Comparison of ENCODE assay signal across 13 cellular contexts in the genomic region with DNA sequence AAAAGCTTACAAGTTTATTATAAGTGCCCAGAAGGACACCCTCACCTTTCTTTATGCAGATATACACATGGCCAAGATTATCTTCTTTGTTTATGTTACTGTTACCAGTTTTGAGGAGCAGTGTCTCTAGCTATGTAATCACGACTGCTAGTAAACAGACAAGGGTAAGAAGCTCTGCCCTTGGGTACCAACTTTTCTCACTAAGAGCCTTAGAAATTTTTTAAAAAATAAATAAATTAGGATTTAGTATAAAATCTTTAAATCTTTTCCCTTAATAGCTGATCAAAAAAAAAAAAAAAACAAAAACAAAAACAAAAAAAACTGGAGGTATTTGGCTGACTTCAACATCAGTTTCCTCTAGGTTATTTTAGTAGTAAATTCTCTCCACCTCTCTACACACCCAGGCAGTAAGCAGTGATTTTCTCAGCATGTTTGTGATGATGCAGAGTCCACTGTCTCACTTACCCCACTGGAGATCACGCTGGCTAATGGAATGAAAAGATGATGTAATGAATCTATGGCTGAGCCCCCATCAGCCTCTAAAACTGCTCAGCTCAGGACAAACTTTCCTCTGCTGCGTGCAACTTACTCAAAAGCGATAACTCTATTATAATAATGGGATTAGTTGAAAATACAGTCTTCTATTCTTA.
A peak's percentile ranks its signal among the peaks of the same experiment; 100 is the strongest.
DNase-seq lines count a peak whose midpoint lies in the region; ATAC-seq and TF ChIP-seq lines count a peak whose summit lies in the region.
"Had no signal": no experiment of that assay in that cellular context is flagged by ENCODE, and none has a peak within 500 bp of the region (broad histone marks: within the 10 kb centered on the region; RNA-seq: fewer than 3 reads in every experiment).

No MANE protein-coding gene starts in this region.

- no peaks in the 10 kb centered on the region for H4K20me1 ChIP-seq in MM.1S (ENCODE audit: insufficient read depth, low read length)

- no peaks in the 10 kb centered on the region for H3F3A ChIP-seq in MM.1S (ENCODE audit: insufficient read depth, low read length)

- H3K36me3 Mint-ChIP-seq in T-cell: peaks cover 18% of the 10 kb centered on the region

- H3K79me2 ChIP-seq in MM.1S (ENCODE audit: low read length): peaks cover 14% of the 10 kb centered on the region

- H3K9me2 ChIP-seq in MM.1S (replicated peaks; ENCODE audit: insufficient read depth, low read length): no peaks in the 10 kb centered on the region

- POLR2A ChIA-PET in T-cell (lab: Charles Lee): interaction anchor here in 1 of 2 donors (0.6 kb wide), 1 partner anchor 91 kb away, joined by 3 read pairs; no protein-coding TSS in a partner anchor

- H3K36me3 ChIP-seq in neuron (ENCODE audit: insufficient read depth, low read length): no peaks in the 10 kb centered on the region
- H3K36me3 ChIP-seq in MM.1S (replicated peaks; ENCODE audit: insufficient read depth, low read length): no peaks in the 10 kb centered on the region
- H3K36me3 ChIP-seq: SJCRH30, vagina had no signal

- peak overlapping the region; percentile 40 to 71 for H3K27ac Mint-ChIP-seq in T-cell

- H3K27me3 Mint-ChIP-seq in T-cell: no peaks in the 10 kb centered on the region

- H3K9me3 ChIP-seq in neuron (ENCODE audit: low read length): no peaks in the 10 kb centered on the region
- H3K9me3 ChIP-seq in MM.1S (replicated peaks; ENCODE audit: insufficient read depth, low read length): no peaks in the 10 kb centered on the region
- H3K9me3 ChIP-seq: SJCRH30, vagina had no signal

- intact Hi-C loops in posterior cingulate gyrus (cut with DNase I): loop anchor here (5.0 kb wide), 1 partner anchor 123 kb away; no protein-coding TSS in a partner anchor

- no peak overlapping the region for H3K4me2 ChIP-seq in MM.1S (ENCODE audit: low read depth, low read length)

- no peak for ATAC-seq in T-cell (replicated peaks in 1 of 4)

- CTCF ChIA-PET in T-cell (lab: Charles Lee): interaction anchor here (0.6 to 1.2 kb wide), 2 partner anchors 12 to 53 kb away, joined by 3 to 5 read pairs; no protein-coding TSS in a partner anchor

- H3K4me1 ChIP-seq in neuron (ENCODE audit: insufficient read depth, low read length) (peaks cover 16% of the 10 kb centered on the region), MM.1S (ENCODE audit: low read length) (no peaks in the 10 kb centered on the region)
- H3K4me1 ChIP-seq: SJCRH30 had no signal

- no peaks in the 10 kb centered on the region for H3K9me3 Mint-ChIP-seq in T-cell

- H3K9ac ChIP-seq in MM.1S (ENCODE audit: low read length): no peak overlapping the region

- TF ChIP-seq CTCF in fibroblast of the aortic adventitia (IDR thresholded peaks at IDR 0.05; ENCODE audit: insufficient read depth, low read length) (no peak), MM.1S (IDR thresholded peaks at IDR 0.05; ENCODE audit: low read length) (no peak)

- H3K27me3 ChIP-seq in neuron (ENCODE audit: insufficient read depth, low read length) (no peaks in the 10 kb centered on the region), MM.1S (replicated peaks; ENCODE audit: insufficient read depth, low read length) (no peaks in the 10 kb centered on the region)
- H3K27me3 ChIP-seq: SJCRH30, vagina had no signal

- H3K27ac ChIP-seq in MM.1S (ENCODE audit: low read length): no peak overlapping the region
- H3K27ac ChIP-seq: SJCRH30, vagina had no signal

- H2AFZ ChIP-seq in neuron (ENCODE audit: low read depth, low read length) (no peak overlapping the region), MM.1S (ENCODE audit: low read length) (no peak overlapping the region)

- H3K4me3 Mint-ChIP-seq in T-cell: no peak overlapping the region

- peak; percentile 20 for DNase-seq in EH (ENCODE audit: low read depth)
- DNase-seq in T-cell: no peak
- peak; percentile 44 for DNase-seq in fibroblast of the aortic adventitia (ENCODE audit: low read depth)
- no peak for DNase-seq in posterior cingulate gyrus
- DNase-seq in stimulated activated CD4-positive, alpha-beta T cell treated with anti-CD3 and anti-CD28 coated beads, Interleukin-4, amount 100 ng/mL, for 4 hours: no peak
- DNase-seq in MM.1S: no peak
- DNase-seq in middle frontal gyrus (ENCODE audit: extremely low spot score, low spot score): no peak
- DNase-seq: activated CD8-positive, alpha-beta memory T cell treated with anti-CD3 and anti-CD28 coated beads for 24 hours; DMS153; stimulated activated CD4-positive, alpha-beta T cell treated with anti-CD3 and anti-CD28 coated beads, Interleukin-1b, Interleukin-23, amount 100 ng/mL, for 48 hours had no signal

- peaks cover 49 to 55% (median 50%) of the 10 kb centered on the region in 3 donors for H3K4me1 Mint-ChIP-seq in T-cell

- peak overlapping the region; percentile 20 for H3K4me3 ChIP-seq in fibroblast of the aortic adventitia (ENCODE audit: low read depth, low read length)
- peak overlapping the region; percentile 39 for H3K4me3 ChIP-seq in neuron (ENCODE audit: low read length)
- H3K4me3 ChIP-seq in MM.1S (ENCODE audit: low read length): no peak overlapping the region
- H3K4me3 ChIP-seq: SJCRH30, vagina had no signal

Comparison
In these comparisons a context has a peak if more than half of its experiments do, and no peak if none do; other contexts are left out.
1. DNase-seq: peak in EH (single experiment) and fibroblast of the aortic adventitia (single experiment); none in T-cell (0 of 34), posterior cingulate gyrus (0 of 10), stimulated activated CD4-positive, alpha-beta T cell treated with anti-CD3 and anti-CD28 coated beads, Interleukin-4, amount 100 ng/mL, for 4 hours (0 of 2), MM.1S (single experiment) and middle frontal gyrus (single experiment).